ENCODE assay signal across 23 cellular contexts in genomic region chr9:92632641-92633040, GRCh38. TPM values are rescaled to one million over a fixed set of nuclear protein-coding genes. Genes with fewer than 3 reads are reported as not detected.
DNase-seq lines count a peak whose midpoint lies in the region; ATAC-seq and TF ChIP-seq lines count a peak whose summit lies in the region.
"Had no signal": no experiment of that assay in that cellular context is flagged by ENCODE, and none has a peak within 500 bp of the region (broad histone marks: within the 10 kb centered on the region; RNA-seq: fewer than 3 reads in every experiment).

No MANE protein-coding gene starts in this region.

- H3K4me3 Mint-ChIP-seq in stimulated activated effector memory CD8-positive, alpha-beta T cell treated with anti-CD3 and anti-CD28 coated beads, Interleukin-12 subunit alpha, Interleukin-12 subunit beta, amount 100 ng/mL, for 72 hours, result no peak overlapping the region
- H3K4me3 Mint-ChIP-seq: activated naive CD4-positive, alpha-beta T cell treated with anti-CD3 and anti-CD28 coated beads, Interleukin-2, amount 50 U/mL, for 24 hours; naive thymus-derived CD8-positive, alpha-beta T cell had no signal

- CTCF ChIA-PET in mammary epithelial cell (lab: Charles Lee; ENCODE audit: low non-redundant PET), result no interaction called here

- peak overlapping the region; percentile 20 for H3K27ac Mint-ChIP-seq in stimulated activated effector memory CD8-positive, alpha-beta T cell treated with anti-CD3 and anti-CD28 coated beads, Interleukin-12 subunit alpha, Interleukin-12 subunit beta, amount 100 ng/mL, for 72 hours
- H3K27ac Mint-ChIP-seq: activated naive CD4-positive, alpha-beta T cell treated with anti-CD3 and anti-CD28 coated beads, Interleukin-2, amount 50 U/mL, for 24 hours; naive thymus-derived CD8-positive, alpha-beta T cell had no signal

- H3K4me3 ChIP-seq in right atrium auricular region (no peak overlapping the region), right cardiac atrium (ENCODE audit: low read length) (no peak overlapping the region), aorta (ENCODE audit: low read length in 2 of 2) (no peak overlapping the region), mammary epithelial cell (replicated peaks in 1 of 3; ENCODE audit: insufficient read depth in 1 of 3, low read depth in 2 of 3, low read length in 3 of 3) (no peak overlapping the region)
- H3K4me3 ChIP-seq: MG63 had no signal

- H3K4me1 Mint-ChIP-seq in stimulated activated effector memory CD8-positive, alpha-beta T cell treated with anti-CD3 and anti-CD28 coated beads, Interleukin-12 subunit alpha, Interleukin-12 subunit beta, amount 100 ng/mL, for 72 hours, result peaks cover 8% of the 10 kb centered on the region
- H3K4me1 Mint-ChIP-seq: activated naive CD4-positive, alpha-beta T cell treated with anti-CD3 and anti-CD28 coated beads, Interleukin-2, amount 50 U/mL, for 24 hours had no signal

- no peak overlapping the region for H3K27ac ChIP-seq in right atrium auricular region
- H3K27ac ChIP-seq in right cardiac atrium (ENCODE audit: low read length), result no peak overlapping the region
- H3K27ac ChIP-seq in aorta (ENCODE audit: low read depth in 1 of 2, low read length in 2 of 2), result peak overlapping the region; percentile 34 to 47
- H3K27ac ChIP-seq in mammary epithelial cell (ENCODE audit: insufficient read depth, low read depth, low read length), result no peak overlapping the region

- no peak for TF ChIP-seq CTCF in right atrium auricular region (IDR thresholded peaks at IDR 0.05)
- no peak for TF ChIP-seq CTCF in mammary epithelial cell (conservative IDR thresholded peaks at IDR 0.05 in 1 of 2, IDR thresholded peaks at IDR 0.05 in 1 of 2; ENCODE audit: extremely low read depth in 1 of 2, insufficient read depth in 1 of 2, low read depth in 1 of 2, low read length in 2 of 2)

- BruUV-seq in mammary epithelial cell (replicated peaks; lab: Mats Ljungman, UMichigan), result no TSS peak

- DNase-seq in right atrium auricular region (ENCODE audit: low spot score) (peak; percentile 47), right cardiac atrium (no peak), aorta (peak in 1 of 2 donors; percentile 51), COLO829 (ENCODE audit: low spot score) (no peak), mammary epithelial cell (no peak), inferior parietal cortex (ENCODE audit: extremely low spot score) (no peak)
- no peak for DNase-seq in stimulated activated effector memory CD8-positive, alpha-beta T cell treated with anti-CD3 and anti-CD28 coated beads, Interleukin-12 subunit alpha, Interleukin-12 subunit beta, amount 100 ng/mL, for 72 hours (ENCODE audit: low spot score in 2 of 2)
- DNase-seq: caudate nucleus; COR-L47; dermis blood vessel endothelial cell; H7; KG1; left ventricle myocardium superior; MG63; naive thymus-derived CD8-positive, alpha-beta T cell; NCI-H1105 treated with DMSO at 0.1 percent for 48 hours; NCI-H1930; NCI-H526 treated with DMSO at 0.1 percent for 48 hours; Right ventricle myocardium superior; small intestine; stimulated activated CD4-positive, alpha-beta T cell treated with anti-CD3 and anti-CD28 coated beads, Interleukin-1b, Interleukin-23, amount 100 ng/mL, for 48 hours had no signal

- dilution Hi-C loops in mammary epithelial cell (cut with HindIII; ENCODE audit: low sequenced_read_pairs), result no loop called here

- H3K27me3 ChIP-seq in right atrium auricular region, result no peaks in the 10 kb centered on the region
- no peaks in the 10 kb centered on the region for H3K27me3 ChIP-seq in right cardiac atrium (ENCODE audit: control insufficient read depth, insufficient read depth)
- H3K27me3 ChIP-seq in aorta (ENCODE audit: control insufficient read depth in 1 of 2, insufficient read depth in 2 of 2, low read length in 1 of 2), result no peaks in the 10 kb centered on the region
- H3K27me3 ChIP-seq in mammary epithelial cell (ENCODE audit: insufficient read depth, low read length), result no peaks in the 10 kb centered on the region
- H3K27me3 ChIP-seq: MG63 had no signal

- intact Hi-C loops in right cardiac atrium (cut with DNase I) (loop anchor here (10.0 kb wide), 3 partner anchors 288 to 498 kb away; partner anchors contain the start of genes CENPP (in 1 of the 4) and NOL8 (in 1 of the 4)), aorta (cut with DNase I) (loop anchor here (5.0 to 10.0 kb wide), 3 partner anchors 128 to 290 kb away; no protein-coding TSS in a partner anchor), mammary epithelial cell (cut with micrococcal nuclease) (loop anchor here (5.0 kb wide), 5 partner anchors 125 to 495 kb away; partner anchors contain the start of genes CENPP and NOL8)

- in situ Hi-C loops in mammary epithelial cell (cut with MboI; ENCODE audit: low sequenced_read_pairs in 2 of 2), result loop anchor here (10.0 to 25.0 kb wide), 4 partner anchors 155 to 498 kb away; partner anchors contain the start of genes CENPP (in 2 of the 2) and NOL8 (in 2 of the 2)

- no peak overlapping the region for H3K9ac ChIP-seq in mammary epithelial cell (ENCODE audit: insufficient read depth, low read length)

- no peak overlapping the region for H3K4me2 ChIP-seq in mammary epithelial cell (ENCODE audit: insufficient read depth, low read depth, low read length)

- H2AFZ ChIP-seq in mammary epithelial cell (ENCODE audit: low read depth, low read length), result no peak overlapping the region

- no peaks in the 10 kb centered on the region for H3K9me3 Mint-ChIP-seq in stimulated activated effector memory CD8-positive, alpha-beta T cell treated with anti-CD3 and anti-CD28 coated beads, Interleukin-12 subunit alpha, Interleukin-12 subunit beta, amount 100 ng/mL, for 72 hours
- H3K9me3 Mint-ChIP-seq: activated naive CD4-positive, alpha-beta T cell treated with anti-CD3 and anti-CD28 coated beads, Interleukin-2, amount 50 U/mL, for 24 hours; naive thymus-derived CD8-positive, alpha-beta T cell had no signal

- ATAC-seq in right cardiac atrium (no peak), esophagus mucosa (peak; percentile 21), aorta (ENCODE audit: low FRiP score) (no peak)
- no peak for ATAC-seq in stimulated activated effector memory CD8-positive, alpha-beta T cell treated with anti-CD3 and anti-CD28 coated beads, Interleukin-12 subunit alpha, Interleukin-12 subunit beta, amount 100 ng/mL, for 72 hours
- ATAC-seq: left ventricle myocardium superior; naive thymus-derived CD8-positive, alpha-beta T cell had no signal

- H3K9me3 ChIP-seq in right atrium auricular region (no peaks in the 10 kb centered on the region), right cardiac atrium (ENCODE audit: control insufficient read depth, low read length) (no peaks in the 10 kb centered on the region), aorta (ENCODE audit: control insufficient read depth, low read length) (no peaks in the 10 kb centered on the region), mammary epithelial cell (replicated peaks; ENCODE audit: insufficient read depth, low read length) (no peaks in the 10 kb centered on the region)
- H3K9me3 ChIP-seq: MG63 had no signal

- H3K79me2 ChIP-seq in mammary epithelial cell (ENCODE audit: insufficient read depth, low read length), result peaks cover 2% of the 10 kb centered on the region

- H4K20me1 ChIP-seq in mammary epithelial cell (ENCODE audit: insufficient read depth, low read length), result no peaks in the 10 kb centered on the region

- peaks cover 99% of the 10 kb centered on the region for H3K36me3 Mint-ChIP-seq in stimulated activated effector memory CD8-positive, alpha-beta T cell treated with anti-CD3 and anti-CD28 coated beads, Interleukin-12 subunit alpha, Interleukin-12 subunit beta, amount 100 ng/mL, for 72 hours

- WGBS in right cardiac atrium, result 97% methylated on average over 5 of the region's 5 CpGs
- WGBS in aorta, 2 donors, result 92 to 93% methylated on average over 5 of the region's 5 CpGs
- WGBS in mammary epithelial cell (ENCODE audit: low coverage, missing lambda C conversion rate), result 88% methylated on average over 5 of the region's 5 CpGs

- H3K36me3 ChIP-seq in right atrium auricular region (peaks cover 64% of the 10 kb centered on the region), aorta (ENCODE audit: control insufficient read depth in 1 of 2, insufficient read depth in 2 of 2, low read length in 1 of 2) (peaks cover 0 to 5% of the 10 kb centered on the region in 2 donors), mammary epithelial cell (ENCODE audit: insufficient read depth, low read length) (peaks cover 37% of the 10 kb centered on the region)

- H3K4me1 ChIP-seq in right atrium auricular region, result peaks cover 0 to 6% of the 10 kb centered on the region in 2 donors
- no peaks in the 10 kb centered on the region for H3K4me1 ChIP-seq in right cardiac atrium (ENCODE audit: control insufficient read depth, insufficient read depth, low read length)
- no peaks in the 10 kb centered on the region for H3K4me1 ChIP-seq in aorta (ENCODE audit: control insufficient read depth in 1 of 2, insufficient read depth in 2 of 2, low read length in 2 of 2)
- H3K4me1 ChIP-seq in mammary epithelial cell (ENCODE audit: insufficient read depth, low read length), result no peaks in the 10 kb centered on the region

RNA-seq across cellular contexts. Expression of gene IPPK, which starts 37.3 kb away (rescaled TPM):
- 10 to 100 TPM in 1 of 2 donors, 1 to 10 TPM in 1; 8.9 to 13.1 TPM for total RNA-seq in right atrium auricular region
- 10 to 100 TPM; 10.2 to 20.9 (median 11.6) TPM for total RNA-seq in right cardiac atrium
- polyA plus RNA-seq in right cardiac atrium, result 8.6 TPM
- 37.6 TPM for total RNA-seq in esophagus mucosa
- 10 to 100 TPM in 1 of 2 donors, 1 to 10 TPM in 1; 7.6 to 12.1 TPM for total RNA-seq in aorta
- polyA plus RNA-seq in aorta, result 1 to 10 TPM; 2.5 to 6.0 TPM
- total RNA-seq in mammary epithelial cell, result 10 to 100 TPM; 13.4 to 25.0 TPM
- polyA plus RNA-seq in mammary epithelial cell, result 25.2 TPM
- polyA minus RNA-seq in mammary epithelial cell, result 48.0 TPM

Comparison
In these comparisons a context has a peak if more than half of its experiments do, and no peak if none do; other contexts are left out.
1. H3K27ac ChIP-seq: peak in aorta (2 of 2); none in right atrium auricular region (0 of 2), right cardiac atrium (single experiment) and mammary epithelial cell (single experiment).